In the genomic region with DNA sequence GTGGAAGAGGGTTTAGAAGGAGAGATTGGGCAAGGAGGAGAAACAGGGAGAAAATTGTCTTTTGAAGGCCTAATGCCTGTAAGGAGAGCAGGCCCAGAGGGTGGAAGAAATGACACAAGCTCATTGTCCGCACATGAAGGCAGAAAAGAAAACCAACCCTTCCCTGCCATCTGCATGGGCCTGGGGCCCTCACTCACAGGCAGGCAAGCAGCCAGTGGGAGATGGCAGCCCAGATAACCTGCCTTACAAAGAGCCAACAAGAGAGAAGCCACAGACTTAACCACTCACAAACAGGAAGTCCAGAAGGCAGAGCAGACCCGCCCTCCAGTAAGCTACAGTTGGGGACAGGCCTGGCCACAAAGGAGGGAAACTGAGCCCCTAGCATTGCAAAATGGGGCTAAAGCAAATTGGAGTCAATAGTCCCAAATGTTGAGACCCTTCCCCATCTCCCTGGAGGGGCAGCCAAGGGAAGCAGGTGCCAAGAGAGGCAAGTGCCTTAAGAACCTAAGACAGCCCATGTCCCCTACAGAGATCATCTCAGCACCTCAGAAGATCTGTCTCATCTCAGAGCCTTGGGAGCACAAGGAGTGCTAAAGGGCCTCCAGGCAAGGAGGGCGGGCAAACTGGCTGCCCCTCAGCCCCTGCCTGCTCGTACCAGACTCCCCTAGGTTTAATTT, we compare ENCODE assay signal across 1 cellular context.
TF ChIP-seq lines count a peak whose summit lies in the region.

No MANE protein-coding gene starts in this region.

TF ChIP-seq in K562, 482 proteins besides CTCF, POLR2A, EP300 and RAD21 (continues in another document):
- TF ChIP-seq LEF1 (IDR thresholded peaks at IDR 0.05) (peak; percentile 60), CCAR2 (IDR thresholded peaks at IDR 0.05; ENCODE audit: low read depth, low read length) (no peak), ZNF354B (CRISPR knock-in tag; IDR thresholded peaks at IDR 0.05) (no peak), SMARCE1 (IDR thresholded peaks at IDR 0.05) (peak; percentile 74; the same call in 1 of the 2 replicates), RUNX1 (IDR thresholded peaks at IDR 0.05; ENCODE audit: low read depth) (peak; percentile 81; the same call in 1 of the 2 replicates), CTBP1 (IDR thresholded peaks at IDR 0.05; ENCODE audit: borderline replicate concordance) (peak; percentile 70), ETV1 (tag; conservative IDR thresholded peaks at IDR 0.05; ENCODE audit: low read depth) (peak; percentile 79; the same call in 1 of the 2 replicates), ELF1 (tag; IDR thresholded peaks at IDR 0.05) (peak; percentile 86), HBP1 (CRISPR knock-in tag; IDR thresholded peaks at IDR 0.05) (no peak; the same call in 1 of the 2 replicates), HNRNPL (IDR thresholded peaks at IDR 0.05; ENCODE audit: low read depth, low read length) (0 out of 2 replicates have a peak, but pooled peaks have one; percentile 40), KLF6 (CRISPR knock-in tag; IDR thresholded peaks at IDR 0.05; ENCODE audit: borderline replicate concordance) (peak; percentile 79; the same call in 1 of the 2 replicates), NEUROD1 (IDR thresholded peaks at IDR 0.05; ENCODE audit: borderline replicate concordance, low read depth, low read length, partially characterized antibody) (peak; percentile 7), ZBTB1 (CRISPR knock-in tag; IDR thresholded peaks at IDR 0.05; ENCODE audit: borderline replicate concordance, low read depth) (peak; percentile 89), FOXK2 (conservative IDR thresholded peaks at IDR 0.05 in 1 of 2, IDR thresholded peaks at IDR 0.05 in 1 of 2; ENCODE audit: low read depth in 2 of 2) (no peak; a peak in 1 of 4 replicates), SMAD4 (CRISPR knock-in tag; conservative IDR thresholded peaks at IDR 0.05) (peak; percentile 88), RNF2 (IDR thresholded peaks at IDR 0.05) (peak; percentile 87; the same call in 1 of the 2 replicates), ZBTB5 (IDR thresholded peaks at IDR 0.05) (no peak), OTX1 (CRISPR knock-in tag; IDR thresholded peaks at IDR 0.05) (0 out of 2 replicates have a peak, but pooled peaks have one; percentile 40), ZC3H4 (CRISPR knock-in tag; IDR thresholded peaks at IDR 0.05; ENCODE audit: borderline replicate concordance) (no peak), HDAC8 (tag; IDR thresholded peaks at IDR 0.05) (0 out of 2 replicates have a peak, but pooled peaks have one; percentile 18), CHD4 (IDR thresholded peaks at IDR 0.05; ENCODE audit: insufficient read depth, insufficient replicate concordance, low read depth, low read length, poor library complexity, severe bottlenecking) (peak; percentile 1), NKRF (IDR thresholded peaks at IDR 0.05; ENCODE audit: borderline replicate concordance) (no peak), ZNF764 (CRISPR knock-in tag; IDR thresholded peaks at IDR 0.05; ENCODE audit: low read depth) (no peak), NFIC (IDR thresholded peaks at IDR 0.05) (peak; percentile 77), ZNF3 (CRISPR knock-in tag; IDR thresholded peaks at IDR 0.05) (no peak), ZNF444 (CRISPR knock-in tag; IDR thresholded peaks at IDR 0.05) (no peak), CEBPZ (IDR thresholded peaks at IDR 0.05; ENCODE audit: borderline replicate concordance, low read depth, low read length) (no peak), POLR2H (tag; IDR thresholded peaks at IDR 0.05; ENCODE audit: low read depth) (peak; percentile 69; the same call in 1 of the 2 replicates), MYC (IDR thresholded peaks at IDR 0.05; ENCODE audit: low read depth, low read length) (peak; percentile 65), MYC (CRISPR knock-in tag; IDR thresholded peaks at IDR 0.05; ENCODE audit: borderline replicate concordance, low read depth) (no peak), SP2 (IDR thresholded peaks at IDR 0.05; ENCODE audit: extremely low read depth, low read depth, low read length, poor library complexity, severe bottlenecking) (no peak), ZNF165 (CRISPR knock-in tag; IDR thresholded peaks at IDR 0.05; ENCODE audit: borderline replicate concordance) (no peak), ZNF395 (CRISPR knock-in tag; IDR thresholded peaks at IDR 0.05) (peak; percentile 80), POLR3A (IDR thresholded peaks at IDR 0.05; ENCODE audit: borderline replicate concordance, extremely low read depth, insufficient read depth, insufficient read length) (no peak), ID3 (CRISPR knock-in tag; IDR thresholded peaks at IDR 0.05) (no peak), ID3 (tag; IDR thresholded peaks at IDR 0.05) (peak; percentile 61; the same call in 1 of the 2 replicates), THAP7 (CRISPR knock-in tag; IDR thresholded peaks at IDR 0.05) (0 out of 2 replicates have a peak, but pooled peaks have one; percentile 65), SMAD1 (IDR thresholded peaks at IDR 0.05; ENCODE audit: low read depth, low read length, partially characterized antibody) (peak; percentile 69), ARID1B (IDR thresholded peaks at IDR 0.05) (peak; percentile 70), TAF9B (IDR thresholded peaks at IDR 0.05; ENCODE audit: partially characterized antibody) (peak; percentile 36), HDAC2 (IDR thresholded peaks at IDR 0.05) (peak; percentile 66; the same call in 1 of the 2 replicates), CREM (IDR thresholded peaks at IDR 0.05; ENCODE audit: low read depth) (peak; percentile 61), YY1 (IDR thresholded peaks at IDR 0.05; ENCODE audit: borderline replicate concordance in 1 of 3, control insufficient read depth in 1 of 3, extremely low read depth in 1 of 3, insufficient read depth in 3 of 3, insufficient read length in 1 of 3, insufficient replicate concordance in 2 of 3, low read depth in 1 of 3, low read length in 2 of 3) (peak in 2 of 3 experiments; percentile 19 to 74), ZNF175 (CRISPR knock-in tag; IDR thresholded peaks at IDR 0.05; ENCODE audit: low read depth) (peak; percentile 73; the same call in 1 of the 2 replicates)
- TF ChIP-seq, protein P1, sequence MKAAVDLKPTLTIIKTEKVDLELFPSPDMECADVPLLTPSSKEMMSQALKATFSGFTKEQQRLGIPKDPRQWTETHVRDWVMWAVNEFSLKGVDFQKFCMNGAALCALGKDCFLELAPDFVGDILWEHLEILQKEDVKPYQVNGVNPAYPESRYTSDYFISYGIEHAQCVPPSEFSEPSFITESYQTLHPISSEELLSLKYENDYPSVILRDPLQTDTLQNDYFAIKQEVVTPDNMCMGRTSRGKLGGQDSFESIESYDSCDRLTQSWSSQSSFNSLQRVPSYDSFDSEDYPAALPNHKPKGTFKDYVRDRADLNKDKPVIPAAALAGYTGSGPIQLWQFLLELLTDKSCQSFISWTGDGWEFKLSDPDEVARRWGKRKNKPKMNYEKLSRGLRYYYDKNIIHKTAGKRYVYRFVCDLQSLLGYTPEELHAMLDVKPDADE (conservative IDR thresholded peaks at IDR 0.05; ENCODE audit: control insufficient read depth, low read depth, low read length) = 0 out of 2 replicates have a peak, but pooled peaks have one; percentile 35
- TF ChIP-seq, protein P2, sequence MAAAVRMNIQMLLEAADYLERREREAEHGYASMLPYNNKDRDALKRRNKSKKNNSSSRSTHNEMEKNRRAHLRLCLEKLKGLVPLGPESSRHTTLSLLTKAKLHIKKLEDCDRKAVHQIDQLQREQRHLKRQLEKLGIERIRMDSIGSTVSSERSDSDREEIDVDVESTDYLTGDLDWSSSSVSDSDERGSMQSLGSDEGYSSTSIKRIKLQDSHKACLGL (CRISPR knock-in tag; IDR thresholded peaks at IDR 0.05; ENCODE audit: borderline replicate concordance, poor library complexity, severe bottlenecking) = no peak
